Comparison of ENCODE assay signal across 22 cellular contexts in genomic region chr1:117540532-117540931, GRCh38.
A peak's percentile ranks its signal among the peaks of the same experiment; 100 is the strongest.
DNase-seq lines count a peak whose midpoint lies in the region; ATAC-seq, FAIRE-seq and TF ChIP-seq lines count a peak whose summit lies in the region.
"Had no signal": no experiment of that assay in that cellular context is flagged by ENCODE, and none has a peak within 500 bp of the region (broad histone marks: within the 10 kb centered on the region; RNA-seq: fewer than 3 reads in every experiment).

No MANE protein-coding gene starts in this region.

- no peaks in the 10 kb centered on the region for H3K9me3 Mint-ChIP-seq in activated CD8-positive, alpha-beta T cell treated with anti-CD3 and anti-CD28 coated beads for 36 hours
- H3K9me3 Mint-ChIP-seq in activated CD8-positive, alpha-beta T cell treated with anti-CD3 and anti-CD28 coated beads, Interleukin-2, amount 10 ng/mL, durations not matched to agents 7 days and 5 days (ENCODE audit: insufficient read depth): no peaks in the 10 kb centered on the region

- H3K36me3 ChIP-seq in neuronal stem cell (replicated peaks in 1 of 2; ENCODE audit: control insufficient read depth in 2 of 2, insufficient read depth in 2 of 2, low read length in 2 of 2) (no peaks in the 10 kb centered on the region), pancreas (no peaks in the 10 kb centered on the region)

- no peak overlapping the region for H2BK15ac ChIP-seq in neuronal stem cell (ENCODE audit: low read length)

- H3K4ac ChIP-seq in neuronal stem cell (ENCODE audit: low read length): no peak overlapping the region

- H2BK120ac ChIP-seq in neuronal stem cell (ENCODE audit: low read depth, low read length): no peak overlapping the region

- TF ChIP-seq CTCF in activated CD8-positive, alpha-beta T cell treated with anti-CD3 and anti-CD28 coated beads for 36 hours (IDR thresholded peaks at IDR 0.05): no peak
- TF ChIP-seq CTCF in pancreas (IDR thresholded peaks at IDR 0.05): no peak

- intact Hi-C loops in activated CD8-positive, alpha-beta T cell treated with anti-CD3 and anti-CD28 coated beads for 36 hours (cut with micrococcal nuclease): loop anchor here (2.0 kb wide), 1 partner anchor 218 kb away; no protein-coding TSS in a partner anchor
- intact Hi-C loops in pancreas (cut with DNase I): no loop called here

- H2BK12ac ChIP-seq in neuronal stem cell (ENCODE audit: low read length): no peak overlapping the region

- CTCF ChIA-PET in activated CD8-positive, alpha-beta T cell treated with anti-CD3 and anti-CD28 coated beads for 36 hours (lab: Charles Lee): interaction anchor here (0.6 to 20.8 kb wide), 19 partner anchors 9 to 355 kb away, joined by 3 to 348 read pairs (median 3); no protein-coding TSS in a partner anchor
- CTCF ChIA-PET in activated CD8-positive, alpha-beta T cell treated with anti-CD3 and anti-CD28 coated beads, Interleukin-2, amount 10 ng/mL, durations not matched to agents 7 days and 5 days (lab: Charles Lee): interaction anchor here (0.9 to 16.0 kb wide), 5 partner anchors 26 to 214 kb away, joined by 3 to 320 read pairs (median 4); no protein-coding TSS in a partner anchor

- WGBS in neuronal stem cell (ENCODE audit: extremely low coverage in 2 of 2, insufficient read length in 2 of 2, insufficient replicate concordance in 1 of 2), 2 donors: no CpG with 5 or more reads among the region's 6 CpGs
- WGBS in pancreas, 2 donors: 94% methylated on average over 6 of the region's 6 CpGs

- peak; percentile 82 for ATAC-seq in activated CD8-positive, alpha-beta T cell treated with anti-CD3 and anti-CD28 coated beads for 36 hours
- no peak for ATAC-seq in activated CD8-positive, alpha-beta T cell treated with anti-CD3 and anti-CD28 coated beads, Interleukin-2, amount 10 ng/mL, durations not matched to agents 7 days and 5 days
- ATAC-seq in pancreas: no peak
- ATAC-seq: A549 had no signal

- H3K9me3 ChIP-seq in neuronal stem cell (replicated peaks in 1 of 2; ENCODE audit: control insufficient read depth in 2 of 2, insufficient read depth in 1 of 2, low read depth in 1 of 2, low read length in 2 of 2): no peaks in the 10 kb centered on the region
- no peaks in the 10 kb centered on the region for H3K9me3 ChIP-seq in pancreas
- H3K9me3 ChIP-seq: A549 had no signal

- DNase-seq in activated CD8-positive, alpha-beta T cell treated with anti-CD3 and anti-CD28 coated beads for 36 hours: peak; percentile 53
- no peak for DNase-seq in activated CD8-positive, alpha-beta T cell treated with anti-CD3 and anti-CD28 coated beads, Interleukin-2, amount 10 ng/mL, durations not matched to agents 7 days and 5 days
- DNase-seq in stimulated activated CD4-positive, alpha-beta T cell treated with anti-CD3 and anti-CD28 coated beads, Interleukin-15, amount 100 ng/mL, for 24 hours: peak; percentile 18
- no peak for DNase-seq in stimulated activated CD4-positive, alpha-beta T cell treated with anti-CD3 and anti-CD28 coated beads, Interleukin-4, amount 100 ng/mL, for 4 hours
- no peak for DNase-seq in neuronal stem cell (ENCODE audit: low spot score)
- no peak for DNase-seq in pancreas
- no peak for DNase-seq in mesenteric fat pad (ENCODE audit: low spot score)
- DNase-seq: GF-D8, IMR-90, NCI-H1105, NCI-H146, NCI-H2029, NCI-H510A treated with DMSO at 0.1 percent for 48 hours, NCI-H748 treated with DMSO at 0.1 percent for 48 hours, SHP77 had no signal

- H2AFZ ChIP-seq in neuronal stem cell (ENCODE audit: low read length): no peak overlapping the region
- H2AFZ ChIP-seq: PC-9 had no signal

- H3K27me3 ChIP-seq in neuronal stem cell (ENCODE audit: control insufficient read depth in 3 of 3, insufficient read depth in 3 of 3, low read depth in 1 of 3, low read length in 3 of 3): no peaks in the 10 kb centered on the region
- no peaks in the 10 kb centered on the region for H3K27me3 ChIP-seq in pancreas

- FAIRE-seq in pancreas (lab: Jason Lieb, UNC): no peak
- FAIRE-seq: A549, D721Med, GM19239, H54 had no signal

- H3K27ac Mint-ChIP-seq in activated CD8-positive, alpha-beta T cell treated with anti-CD3 and anti-CD28 coated beads for 36 hours: no peak overlapping the region
- no peak overlapping the region for H3K27ac Mint-ChIP-seq in activated CD8-positive, alpha-beta T cell treated with anti-CD3 and anti-CD28 coated beads, Interleukin-2, amount 10 ng/mL, durations not matched to agents 7 days and 5 days
- H3K27ac Mint-ChIP-seq: B cell had no signal

- H3K27ac ChIP-seq in neuronal stem cell (replicated peaks; ENCODE audit: low read length) (no peak overlapping the region), pancreas (peak overlapping the region in 1 of 4 donors; percentile 19)
- H3K27ac ChIP-seq: A549, KMS-11, PC-9 had no signal

- H2BK5ac ChIP-seq in neuronal stem cell (ENCODE audit: low read length): no peak overlapping the region

- no peak overlapping the region for H3K4me2 ChIP-seq in neuronal stem cell (ENCODE audit: insufficient read depth, low read length, poor library complexity, severe bottlenecking)
- H3K4me2 ChIP-seq: A549, KMS-11, PC-9 had no signal

- POLR2A ChIA-PET in activated CD8-positive, alpha-beta T cell treated with anti-CD3 and anti-CD28 coated beads for 36 hours (lab: Charles Lee): interaction anchor here (0.9 to 1.6 kb wide), 4 partner anchors 31 to 76 kb away, joined by 3 to 4 read pairs (median 4); partner anchors contain the start of gene TENT5C
- POLR2A ChIA-PET in activated CD8-positive, alpha-beta T cell treated with anti-CD3 and anti-CD28 coated beads, Interleukin-2, amount 10 ng/mL, durations not matched to agents 7 days and 5 days (lab: Charles Lee): no interaction called here

- H3K18ac ChIP-seq in neuronal stem cell (ENCODE audit: low read length): no peak overlapping the region

- peak overlapping the region; percentile 5 for H2AK5ac ChIP-seq in neuronal stem cell (ENCODE audit: low read depth, low read length)

- H3K4me3 ChIP-seq in neuronal stem cell (ENCODE audit: low read length in 2 of 2) (no peak overlapping the region), pancreas (no peak overlapping the region)
- H3K4me3 ChIP-seq: A549, PC-9 had no signal

- H3K36me3 Mint-ChIP-seq in activated CD8-positive, alpha-beta T cell treated with anti-CD3 and anti-CD28 coated beads for 36 hours (ENCODE audit: low read depth): no peaks in the 10 kb centered on the region
- no peaks in the 10 kb centered on the region for H3K36me3 Mint-ChIP-seq in activated CD8-positive, alpha-beta T cell treated with anti-CD3 and anti-CD28 coated beads, Interleukin-2, amount 10 ng/mL, durations not matched to agents 7 days and 5 days (ENCODE audit: low read depth)

- H3K79me1 ChIP-seq in neuronal stem cell (ENCODE audit: low read depth, low read length): no peaks in the 10 kb centered on the region

- no peak overlapping the region for H3K23ac ChIP-seq in neuronal stem cell (ENCODE audit: low read depth, low read length, poor library complexity)

- H3K9ac ChIP-seq in neuronal stem cell (ENCODE audit: low read depth, low read length, poor library complexity): no peak overlapping the region
- H3K9ac ChIP-seq: KMS-11 had no signal

- H3K4me1 ChIP-seq in neuronal stem cell (ENCODE audit: control insufficient read depth in 2 of 2, insufficient read depth in 1 of 2, low read depth in 1 of 2, low read length in 2 of 2) (no peaks in the 10 kb centered on the region), pancreas (peaks cover 0 to 11% (median 0%) of the 10 kb centered on the region in 3 donors)
- H3K4me1 ChIP-seq: A549 had no signal

- H3K14ac ChIP-seq in neuronal stem cell (ENCODE audit: low read length): no peak overlapping the region

- H4K8ac ChIP-seq in neuronal stem cell (ENCODE audit: low read depth, low read length): no peak overlapping the region

- H3K27me3 Mint-ChIP-seq in activated CD8-positive, alpha-beta T cell treated with anti-CD3 and anti-CD28 coated beads for 36 hours: no peaks in the 10 kb centered on the region
- peaks cover 6% of the 10 kb centered on the region for H3K27me3 Mint-ChIP-seq in activated CD8-positive, alpha-beta T cell treated with anti-CD3 and anti-CD28 coated beads, Interleukin-2, amount 10 ng/mL, durations not matched to agents 7 days and 5 days (ENCODE audit: low read depth)
- H3K27me3 Mint-ChIP-seq: B cell had no signal

- H3K4me3 Mint-ChIP-seq in activated CD8-positive, alpha-beta T cell treated with anti-CD3 and anti-CD28 coated beads for 36 hours: no peak overlapping the region
- no peak overlapping the region for H3K4me3 Mint-ChIP-seq in activated CD8-positive, alpha-beta T cell treated with anti-CD3 and anti-CD28 coated beads, Interleukin-2, amount 10 ng/mL, durations not matched to agents 7 days and 5 days
- H3K4me3 Mint-ChIP-seq: B cell had no signal

- peaks cover 18% of the 10 kb centered on the region for H3K4me1 Mint-ChIP-seq in activated CD8-positive, alpha-beta T cell treated with anti-CD3 and anti-CD28 coated beads for 36 hours (ENCODE audit: low read depth)
- peaks cover 15% of the 10 kb centered on the region for H3K4me1 Mint-ChIP-seq in activated CD8-positive, alpha-beta T cell treated with anti-CD3 and anti-CD28 coated beads, Interleukin-2, amount 10 ng/mL, durations not matched to agents 7 days and 5 days (ENCODE audit: low read depth)

- no peak overlapping the region for H4K91ac ChIP-seq in neuronal stem cell (ENCODE audit: low read depth, low read length, poor library complexity)

Comparison
In these comparisons a context has a peak if more than half of its experiments do, and no peak if none do; other contexts are left out.
1. DNase-seq: peak in activated CD8-positive, alpha-beta T cell treated with anti-CD3 and anti-CD28 coated beads for 36 hours (single experiment) and stimulated activated CD4-positive, alpha-beta T cell treated with anti-CD3 and anti-CD28 coated beads, Interleukin-15, amount 100 ng/mL, for 24 hours (single experiment); none in activated CD8-positive, alpha-beta T cell treated with anti-CD3 and anti-CD28 coated beads, Interleukin-2, amount 10 ng/mL, durations not matched to agents 7 days and 5 days (single experiment), stimulated activated CD4-positive, alpha-beta T cell treated with anti-CD3 and anti-CD28 coated beads, Interleukin-4, amount 100 ng/mL, for 4 hours (0 of 2), neuronal stem cell (single experiment), pancreas (0 of 6) and mesenteric fat pad (single experiment).